14 cellular contexts compared by ENCODE assay signal in genomic region chr6:134534708-134535149, GRCh38.
DNase-seq lines count a peak whose midpoint lies in the region; ATAC-seq and TF ChIP-seq lines count a peak whose summit lies in the region.
"Had no signal": no experiment of that assay in that cellular context is flagged by ENCODE, and none has a peak within 500 bp of the region (broad histone marks: within the 10 kb centered on the region; RNA-seq: fewer than 3 reads in every experiment).

No MANE protein-coding gene starts in this region.

- peaks cover under 1% of the 10 kb centered on the region for H3K27me3 Mint-ChIP-seq in activated CD4-positive, alpha-beta T cell treated with anti-CD3 and anti-CD28 coated beads, Interleukin-2, amount 10 ng/mL, durations not matched to agents 7 days and 5 days
- H3K27me3 Mint-ChIP-seq in activated CD4-positive, alpha-beta T cell treated with anti-CD3 and anti-CD28 coated beads, Interleukin-2, amount 10 ng/mL, durations not matched to agents 24 days and 14 days, result peaks cover under 1% of the 10 kb centered on the region

- H3K9me3 Mint-ChIP-seq in activated CD4-positive, alpha-beta T cell treated with anti-CD3 and anti-CD28 coated beads, Interleukin-2, amount 10 ng/mL, durations not matched to agents 7 days and 5 days, result peaks cover 2% of the 10 kb centered on the region
- H3K9me3 Mint-ChIP-seq in activated CD4-positive, alpha-beta T cell treated with anti-CD3 and anti-CD28 coated beads, Interleukin-2, amount 10 ng/mL, durations not matched to agents 24 days and 14 days, result peaks cover 4% of the 10 kb centered on the region

- no peaks in the 10 kb centered on the region for H4K20me1 ChIP-seq in osteoblast (ENCODE audit: insufficient read depth, low read length)

- no peaks in the 10 kb centered on the region for H3K27me3 ChIP-seq in osteoblast (ENCODE audit: insufficient read depth, low read length)
- H3K27me3 ChIP-seq in Peyer's patch, result no peaks in the 10 kb centered on the region
- H3K27me3 ChIP-seq: tibial nerve had no signal

- no peak for TF ChIP-seq POLR2A in Peyer's patch (IDR thresholded peaks at IDR 0.05)

- H3K27ac ChIP-seq in osteoblast (ENCODE audit: low read depth, low read length) (peak overlapping the region; percentile 20), Peyer's patch (no peak overlapping the region)
- H3K27ac ChIP-seq: KMS-11, prostate gland had no signal

- H3K4me1 ChIP-seq in osteoblast (ENCODE audit: insufficient read depth, low read length) (peaks cover 18% of the 10 kb centered on the region), Peyer's patch (no peaks in the 10 kb centered on the region)
- H3K4me1 ChIP-seq: prostate gland, tibial nerve had no signal

- H3K4me2 ChIP-seq in osteoblast (ENCODE audit: insufficient read depth, low read length), result no peak overlapping the region
- H3K4me2 ChIP-seq: KMS-11 had no signal

- intact Hi-C loops in activated CD4-positive, alpha-beta T cell treated with anti-CD3 and anti-CD28 coated beads, Interleukin-2, amount 10 ng/mL, durations not matched to agents 24 days and 14 days (cut with micrococcal nuclease), result loop anchor here (5.0 kb wide), 2 partner anchors 38 to 357 kb away; no protein-coding TSS in a partner anchor

- H3K4me1 Mint-ChIP-seq in activated CD4-positive, alpha-beta T cell treated with anti-CD3 and anti-CD28 coated beads, Interleukin-2, amount 10 ng/mL, durations not matched to agents 7 days and 5 days, result peaks cover 26% of the 10 kb centered on the region
- H3K4me1 Mint-ChIP-seq in activated CD4-positive, alpha-beta T cell treated with anti-CD3 and anti-CD28 coated beads, Interleukin-2, amount 10 ng/mL, durations not matched to agents 24 days and 14 days, result peaks cover 34% of the 10 kb centered on the region

- no peaks in the 10 kb centered on the region for H3K36me3 Mint-ChIP-seq in activated CD4-positive, alpha-beta T cell treated with anti-CD3 and anti-CD28 coated beads, Interleukin-2, amount 10 ng/mL, durations not matched to agents 7 days and 5 days (ENCODE audit: low read depth)
- no peaks in the 10 kb centered on the region for H3K36me3 Mint-ChIP-seq in activated CD4-positive, alpha-beta T cell treated with anti-CD3 and anti-CD28 coated beads, Interleukin-2, amount 10 ng/mL, durations not matched to agents 24 days and 14 days (ENCODE audit: low read depth)

- TF ChIP-seq CTCF in osteoblast (IDR thresholded peaks at IDR 0.05; ENCODE audit: extremely low read depth, low read depth, low read length) (no peak), Peyer's patch (IDR thresholded peaks at IDR 0.05) (no peak)

- no peaks in the 10 kb centered on the region for H3K79me2 ChIP-seq in osteoblast (ENCODE audit: insufficient read depth, low read length)

- CTCF ChIA-PET in activated CD4-positive, alpha-beta T cell treated with anti-CD3 and anti-CD28 coated beads, Interleukin-2, amount 10 ng/mL, durations not matched to agents 7 days and 5 days (lab: Charles Lee), result interaction anchor here (1.3 kb wide), 1 partner anchor 20 kb away, joined by 3 read pairs; no protein-coding TSS in a partner anchor

- POLR2A ChIA-PET in activated CD4-positive, alpha-beta T cell treated with anti-CD3 and anti-CD28 coated beads, Interleukin-2, amount 10 ng/mL, durations not matched to agents 7 days and 5 days (lab: Charles Lee), result no interaction called here

- H3K9me3 ChIP-seq in osteoblast (ENCODE audit: low read depth, low read length), result no peaks in the 10 kb centered on the region
- H3K9me3 ChIP-seq in Peyer's patch, result no peaks in the 10 kb centered on the region
- H3K9me3 ChIP-seq: prostate gland, tibial nerve had no signal

- ATAC-seq in esophagus mucosa (peak; percentile 84), HG03159 (IDR thresholded peaks at IDR 0.05; ENCODE audit: unreplicated experiment) (no peak)

- peak overlapping the region; percentile 32 for H3K27ac Mint-ChIP-seq in activated CD4-positive, alpha-beta T cell treated with anti-CD3 and anti-CD28 coated beads, Interleukin-2, amount 10 ng/mL, durations not matched to agents 7 days and 5 days
- H3K27ac Mint-ChIP-seq in activated CD4-positive, alpha-beta T cell treated with anti-CD3 and anti-CD28 coated beads, Interleukin-2, amount 10 ng/mL, durations not matched to agents 24 days and 14 days, result no peak overlapping the region

- DNase-seq in activated CD4-positive, alpha-beta T cell treated with anti-CD3 and anti-CD28 coated beads, Interleukin-2, amount 10 ng/mL, durations not matched to agents 7 days and 5 days, result no peak
- DNase-seq in activated CD4-positive, alpha-beta T cell treated with anti-CD3 and anti-CD28 coated beads, Interleukin-2, amount 10 ng/mL, durations not matched to agents 24 days and 14 days, result no peak
- DNase-seq in RKO (ENCODE audit: low spot score) (peak; percentile 22), osteoblast (ENCODE audit: insufficient read length, low spot score, missing footprints) (peak; percentile 57), amniotic stem cell (lab: John Stamatoyannopoulos, UW) (no peak), Peyer's patch (no peak)
- DNase-seq: cortex of kidney, midbrain, NCI-H2107 had no signal

- H3K4me3 Mint-ChIP-seq in activated CD4-positive, alpha-beta T cell treated with anti-CD3 and anti-CD28 coated beads, Interleukin-2, amount 10 ng/mL, durations not matched to agents 7 days and 5 days, result no peak overlapping the region
- H3K4me3 Mint-ChIP-seq in activated CD4-positive, alpha-beta T cell treated with anti-CD3 and anti-CD28 coated beads, Interleukin-2, amount 10 ng/mL, durations not matched to agents 24 days and 14 days, result no peak overlapping the region

- H2AFZ ChIP-seq in osteoblast (ENCODE audit: low read length), result no peak overlapping the region

- H3K36me3 ChIP-seq in osteoblast (ENCODE audit: insufficient read depth, low read length) (no peaks in the 10 kb centered on the region), Peyer's patch (no peaks in the 10 kb centered on the region)
- H3K36me3 ChIP-seq: prostate gland, tibial nerve had no signal

- H3K4me3 ChIP-seq in osteoblast (ENCODE audit: insufficient read depth, low read length) (no peak overlapping the region), Peyer's patch (no peak overlapping the region)
- H3K4me3 ChIP-seq: prostate gland, tibial nerve had no signal

Comparison
In these comparisons a context has a peak if more than half of its experiments do, and no peak if none do; other contexts are left out.
1. DNase-seq: peak in RKO (single experiment) and osteoblast (single experiment); none in activated CD4-positive, alpha-beta T cell treated with anti-CD3 and anti-CD28 coated beads, Interleukin-2, amount 10 ng/mL, durations not matched to agents 7 days and 5 days (single experiment), activated CD4-positive, alpha-beta T cell treated with anti-CD3 and anti-CD28 coated beads, Interleukin-2, amount 10 ng/mL, durations not matched to agents 24 days and 14 days (single experiment), amniotic stem cell (single experiment) and Peyer's patch (0 of 3).